Comparison of ENCODE assay signal across 15 cellular contexts in genomic region chr17:32558328-32558955, GRCh38.
DNase-seq lines count a peak whose midpoint lies in the region; ATAC-seq and TF ChIP-seq lines count a peak whose summit lies in the region.
"Had no signal": no experiment of that assay in that cellular context is flagged by ENCODE, and none has a peak within 500 bp of the region (broad histone marks: within the 10 kb centered on the region; RNA-seq: fewer than 3 reads in every experiment).

No MANE protein-coding gene starts in this region.

- no peak for TF ChIP-seq CTCF in natural killer cell (IDR thresholded peaks at IDR 0.05)
- no peak for TF ChIP-seq CTCF in osteocyte (IDR thresholded peaks at IDR 0.05)

- H3K4me3 Mint-ChIP-seq in T-helper 1 cell treated with Interleukin-12 subunit alpha and Interleukin-12 subunit beta and Interleukin-4 antibody, amounts not matched to agents 30 μg/mL and 1 μg/mL, for 36 hours = peak overlapping the region; percentile 28
- H3K4me3 Mint-ChIP-seq in activated T-helper 17 cell treated with anti-CD3 and anti-CD28 coated beads, Interleukin-2, amount 50 U/mL, for 72 hours = peak overlapping the region; percentile 55
- H3K4me3 Mint-ChIP-seq in natural killer cell = peak overlapping the region; percentile 26
- H3K4me3 Mint-ChIP-seq in osteocyte (ENCODE audit: unreplicated experiment) = no peak overlapping the region

- DNase-seq in T-helper 1 cell (no peak), natural killer cell (no peak), osteocyte (ENCODE audit: extremely low spot score, unreplicated experiment) (no peak)
- peak; percentile 70 for DNase-seq in Jurkat, Clone E6-1 (ENCODE audit: low read depth, low spot score)
- no peak for DNase-seq in activated effector memory CD4-positive, alpha-beta T cell treated with anti-CD3 and anti-CD28 coated beads, Interleukin-2, amount 50 U/mL, for 16 hours
- no peak for DNase-seq in activated CD8-positive, alpha-beta memory T cell treated with anti-CD3 and anti-CD28 coated beads, Interleukin-2, amount 50 U/mL, for 48 hours
- DNase-seq: activated CD4-positive, alpha-beta T cell treated with anti-CD3 and anti-CD28 coated beads for 4 hours; anterior cingulate cortex; DMS153; NCI-H510A; tibial artery had no signal

- ATAC-seq in activated T-helper 17 cell treated with anti-CD3 and anti-CD28 coated beads, Interleukin-2, amount 50 U/mL, for 72 hours (replicated peaks) = peak; percentile 34
- peak in 2 of 3 donors; percentile 34 to 65 for ATAC-seq in natural killer cell

- H3K4me1 Mint-ChIP-seq in T-helper 1 cell treated with Interleukin-12 subunit alpha and Interleukin-12 subunit beta and Interleukin-4 antibody, amounts not matched to agents 30 μg/mL and 1 μg/mL, for 36 hours (ENCODE audit: low read depth) = peaks cover 30% of the 10 kb centered on the region
- peaks cover 21% of the 10 kb centered on the region for H3K4me1 Mint-ChIP-seq in activated T-helper 17 cell treated with anti-CD3 and anti-CD28 coated beads, Interleukin-2, amount 50 U/mL, for 72 hours
- peaks cover 35 to 39% of the 10 kb centered on the region in 2 donors for H3K4me1 Mint-ChIP-seq in natural killer cell
- H3K4me1 Mint-ChIP-seq in osteocyte (ENCODE audit: unreplicated experiment) = no peaks in the 10 kb centered on the region

- intact Hi-C loops in natural killer cell (cut with micrococcal nuclease) = loop anchor here (10.0 kb wide), 1 partner anchor 46 kb away; no protein-coding TSS in a partner anchor

- no peak overlapping the region for H3K27ac Mint-ChIP-seq in T-helper 1 cell treated with Interleukin-12 subunit alpha and Interleukin-12 subunit beta and Interleukin-4 antibody, amounts not matched to agents 30 μg/mL and 1 μg/mL, for 36 hours
- H3K27ac Mint-ChIP-seq in activated T-helper 17 cell treated with anti-CD3 and anti-CD28 coated beads, Interleukin-2, amount 50 U/mL, for 72 hours = no peak overlapping the region
- H3K27ac Mint-ChIP-seq in natural killer cell (peak overlapping the region; percentile 58 to 80), osteocyte (ENCODE audit: unreplicated experiment) (no peak overlapping the region)

- no peaks in the 10 kb centered on the region for H3K27me3 Mint-ChIP-seq in T-helper 1 cell treated with Interleukin-12 subunit alpha and Interleukin-12 subunit beta and Interleukin-4 antibody, amounts not matched to agents 30 μg/mL and 1 μg/mL, for 36 hours (ENCODE audit: low read depth)
- H3K27me3 Mint-ChIP-seq in activated T-helper 17 cell treated with anti-CD3 and anti-CD28 coated beads, Interleukin-2, amount 50 U/mL, for 72 hours = no peaks in the 10 kb centered on the region
- H3K27me3 Mint-ChIP-seq in natural killer cell (ENCODE audit: low read depth in 2 of 2) (no peaks in the 10 kb centered on the region), osteocyte (ENCODE audit: unreplicated experiment) (peaks cover 3% of the 10 kb centered on the region)

- no peaks in the 10 kb centered on the region for H3K9me3 Mint-ChIP-seq in T-helper 1 cell treated with Interleukin-12 subunit alpha and Interleukin-12 subunit beta and Interleukin-4 antibody, amounts not matched to agents 30 μg/mL and 1 μg/mL, for 36 hours
- no peaks in the 10 kb centered on the region for H3K9me3 Mint-ChIP-seq in activated T-helper 17 cell treated with anti-CD3 and anti-CD28 coated beads, Interleukin-2, amount 50 U/mL, for 72 hours
- H3K9me3 Mint-ChIP-seq in natural killer cell = no peaks in the 10 kb centered on the region
- H3K9me3 Mint-ChIP-seq in osteocyte (ENCODE audit: unreplicated experiment) = no peaks in the 10 kb centered on the region

- no peak overlapping the region; the same call in 1 of the 2 replicates for H3K4me3 ChIP-seq in Jurkat, Clone E6-1 (ENCODE audit: low read length)
- H3K4me3 ChIP-seq: right atrium auricular region, SJSA1, tibial artery had no signal

- no peaks in the 10 kb centered on the region for H3K36me3 Mint-ChIP-seq in T-helper 1 cell treated with Interleukin-12 subunit alpha and Interleukin-12 subunit beta and Interleukin-4 antibody, amounts not matched to agents 30 μg/mL and 1 μg/mL, for 36 hours (ENCODE audit: low read depth)
- H3K36me3 Mint-ChIP-seq in activated T-helper 17 cell treated with anti-CD3 and anti-CD28 coated beads, Interleukin-2, amount 50 U/mL, for 72 hours (ENCODE audit: low read depth) = no peaks in the 10 kb centered on the region
- H3K36me3 Mint-ChIP-seq in natural killer cell = no peaks in the 10 kb centered on the region
- no peaks in the 10 kb centered on the region for H3K36me3 Mint-ChIP-seq in osteocyte (ENCODE audit: unreplicated experiment)

Comparison
In these comparisons a context has a peak if more than half of its experiments do, and no peak if none do; other contexts are left out.
1. H3K27ac Mint-ChIP-seq: peak in natural killer cell (2 of 2); none in T-helper 1 cell treated with Interleukin-12 subunit alpha and Interleukin-12 subunit beta and Interleukin-4 antibody, amounts not matched to agents 30 μg/mL and 1 μg/mL, for 36 hours (single experiment), activated T-helper 17 cell treated with anti-CD3 and anti-CD28 coated beads, Interleukin-2, amount 50 U/mL, for 72 hours (single experiment) and osteocyte (single experiment).